ENCODE assay signal across 21 cellular contexts in genomic region chr1:108190001-108190634, GRCh38. TPM values are rescaled to one million over a fixed set of nuclear protein-coding genes. Genes with fewer than 3 reads are reported as not detected.
"Had no signal": no experiment of that assay in that cellular context is flagged by ENCODE, and none has a peak within 500 bp of the region (broad histone marks: within the 10 kb centered on the region; RNA-seq: fewer than 3 reads in every experiment).

No MANE protein-coding gene starts in this region.

- H3K4me1 ChIP-seq: ascending aorta, testis, uterus had no signal

- ATAC-seq: activated CD8-positive, alpha-beta T cell treated with anti-CD3 and anti-CD28 coated beads, Interleukin-2, amount 10 ng/mL, durations not matched to agents 7 days and 5 days; activated naive CD8-positive, alpha-beta T cell treated with anti-CD3 and anti-CD28 coated beads, Interleukin-2, amount 50 U/mL, for 24 hours; left lobe of liver had no signal

- H3K4me3 ChIP-seq: ascending aorta, testis, uterus had no signal

- DNase-seq: activated CD4-positive, alpha-beta T cell treated with anti-CD3 and anti-CD28 coated beads for 48 hours; activated CD8-positive, alpha-beta memory T cell treated with anti-CD3 and anti-CD28 coated beads, Interleukin-2, amount 50 U/mL, for 48 hours; activated CD8-positive, alpha-beta T cell treated with anti-CD3 and anti-CD28 coated beads, Interleukin-2, amount 10 ng/mL, durations not matched to agents 7 days and 5 days; activated naive CD4-positive, alpha-beta T cell treated with Interleukin-2 at 50 U/mL for 16 hours; activated naive CD8-positive, alpha-beta T cell treated with anti-CD3 and anti-CD28 coated beads, Interleukin-2, amount 50 U/mL, for 24 hours; islet precursor cell; stimulated activated CD4-positive, alpha-beta T cell treated with anti-CD3 and anti-CD28 coated beads, Interleukin-4, amount 100 ng/mL, for 1 hour; stimulated activated CD8-positive, alpha-beta memory T cell treated with anti-CD3 and anti-CD28 coated beads, Interleukin-4, amount 100 ng/mL, for 48 hours; T1000; testis; uterus; WERI-Rb-1 had no signal

- H3K27ac ChIP-seq: ascending aorta, testis, uterus, WERI-Rb-1 had no signal

- H3K27me3 Mint-ChIP-seq: activated naive CD8-positive, alpha-beta T cell treated with anti-CD3 and anti-CD28 coated beads, Interleukin-2, amount 50 U/mL, for 24 hours; stimulated activated naive CD8-positive, alpha-beta T cell treated with anti-CD3 and anti-CD28 coated beads, Interleukin-15, Interleukin-2, amounts not matched to agents 100 ng/mL and 50 ng/mL, for 24 hours had no signal

- H3K27me3 ChIP-seq: ascending aorta, testis, uterus had no signal

- H3K4me3 Mint-ChIP-seq: activated CD8-positive, alpha-beta T cell treated with anti-CD3 and anti-CD28 coated beads, Interleukin-2, amount 10 ng/mL, durations not matched to agents 7 days and 5 days; activated naive CD8-positive, alpha-beta T cell treated with anti-CD3 and anti-CD28 coated beads, Interleukin-2, amount 50 U/mL, for 24 hours; neural crest cell; stimulated activated naive CD8-positive, alpha-beta T cell treated with anti-CD3 and anti-CD28 coated beads, Interleukin-15, Interleukin-2, amounts not matched to agents 100 ng/mL and 50 ng/mL, for 24 hours had no signal

- H3K9me3 ChIP-seq: ascending aorta, testis, uterus had no signal

- H3K27ac Mint-ChIP-seq: activated CD8-positive, alpha-beta T cell treated with anti-CD3 and anti-CD28 coated beads, Interleukin-2, amount 10 ng/mL, durations not matched to agents 7 days and 5 days; activated naive CD8-positive, alpha-beta T cell treated with anti-CD3 and anti-CD28 coated beads, Interleukin-2, amount 50 U/mL, for 24 hours; stimulated activated naive CD8-positive, alpha-beta T cell treated with anti-CD3 and anti-CD28 coated beads, Interleukin-15, Interleukin-2, amounts not matched to agents 100 ng/mL and 50 ng/mL, for 24 hours had no signal

RNA-seq across cellular contexts. Expression of gene NBPF4, which starts 53.8 kb away (rescaled TPM):
- total RNA-seq: activated CD8-positive, alpha-beta T cell treated with anti-CD3 and anti-CD28 coated beads, Interleukin-2, amount 10 ng/mL, durations not matched to agents 7 days and 5 days; ascending aorta; fibroblast of lung; frontal cortex; left lobe of liver; mesenteric fat pad; neural crest cell; osteocyte; pulmonary artery endothelial cell had no signal
- polyA plus RNA-seq: fibroblast of lung had no signal
